In the genomic region with DNA sequence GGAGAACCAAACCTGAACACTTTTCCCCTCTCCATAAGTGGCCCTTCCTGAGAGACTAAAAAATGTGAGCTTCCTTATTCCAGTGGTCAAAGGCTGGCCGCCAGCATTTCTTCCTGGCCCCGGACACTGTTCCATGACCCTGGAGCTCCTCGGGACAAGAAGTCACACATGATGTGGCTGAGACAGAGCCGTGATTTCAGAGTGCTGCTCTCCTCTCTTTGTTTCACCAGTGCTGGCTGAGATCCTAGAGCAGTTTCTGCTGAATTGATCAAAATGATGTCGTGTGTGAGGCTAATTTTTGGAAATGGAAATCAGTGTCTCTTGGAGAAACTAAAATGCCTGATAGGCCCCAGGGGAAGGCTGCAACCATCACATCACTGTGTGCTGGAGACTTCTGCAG, we compare ENCODE assay signal across 19 cellular contexts.
DNase-seq lines count a peak whose midpoint lies in the region; ATAC-seq, FAIRE-seq and TF ChIP-seq lines count a peak whose summit lies in the region.
"Had no signal": no experiment of that assay in that cellular context is flagged by ENCODE, and none has a peak within 500 bp of the region (broad histone marks: within the 10 kb centered on the region; RNA-seq: fewer than 3 reads in every experiment).

No MANE protein-coding gene starts in this region.

- H3K27me3 ChIP-seq in psoas muscle (ENCODE audit: insufficient read depth in 3 of 3, low read length in 2 of 3) = peaks cover 0 to 8% (median 0%) of the 10 kb centered on the region in 3 donors

- DNase-seq in GM03348 (ENCODE audit: low spot score) (peak; percentile 19), left lobe of liver (ENCODE audit: low spot score) (no peak), psoas muscle (peak; percentile 41 to 77), COLO829 (ENCODE audit: low spot score) (no peak), GM12892 (ENCODE audit: insufficient read length) (no peak), NCI-H2171 treated with DMSO at 0.1 percent for 48 hours (lab: John Stamatoyannopoulos, UW) (no peak)
- DNase-seq: activated CD4-positive, alpha-beta T cell treated with anti-CD3 and anti-CD28 coated beads for 48 hours; glutamatergic neuron; H9; immature natural killer cell; MM.1S; NCI-H1694 treated with DMSO at 0.1 percent for 48 hours; retina; RPMI8226 had no signal

- no peaks in the 10 kb centered on the region for H3K36me3 ChIP-seq in psoas muscle (ENCODE audit: insufficient read depth in 1 of 2, low read depth in 1 of 2)

- H3K4me1 ChIP-seq in psoas muscle = no peaks in the 10 kb centered on the region

- no peak overlapping the region for H3K27ac ChIP-seq in psoas muscle
- H3K27ac ChIP-seq: coronary artery had no signal

- H3K9me3 Mint-ChIP-seq in brain = peaks cover 0 to 3% (median 0%) of the 10 kb centered on the region in 5 experiments
- H3K9me3 Mint-ChIP-seq: H9, IgD-negative memory B cell had no signal

- H3K4me1 Mint-ChIP-seq in brain = peaks cover 58% of the 10 kb centered on the region
- H3K4me1 Mint-ChIP-seq: IgD-negative memory B cell had no signal

- intact Hi-C loops in psoas muscle (cut with DNase I) = no loop called here

- H3K4me3 ChIP-seq in psoas muscle = no peak overlapping the region
- H3K4me3 ChIP-seq: coronary artery had no signal

- H3K4me3 Mint-ChIP-seq in brain = no peak overlapping the region
- H3K4me3 Mint-ChIP-seq: H9; IgD-negative memory B cell; immature natural killer cell; natural killer cell treated with Interleukin-12 subunit alpha and Interleukin-12 subunit beta and Interleukin-15 and Interleukin-18, amount 100 ng/mL, for 72 hours had no signal

- ATAC-seq in left lobe of liver (peak; percentile 31), psoas muscle (peak in 1 of 4 donors; percentile 50), esophagus mucosa (no peak)
- ATAC-seq: natural killer cell treated with Interleukin-12 subunit alpha and Interleukin-12 subunit beta and Interleukin-15 and Interleukin-18, amount 100 ng/mL, for 72 hours had no signal

- no peaks in the 10 kb centered on the region for H3K9me3 ChIP-seq in psoas muscle

- H3K27me3 Mint-ChIP-seq in brain = no peaks in the 10 kb centered on the region

- WGBS in psoas muscle, 3 donors = 21 to 31% (median 22%) methylated on average over 5 of the region's 5 CpGs

- no peak for TF ChIP-seq CTCF in brain (conservative IDR thresholded peaks at IDR 0.05)
- no peak for TF ChIP-seq CTCF in psoas muscle (IDR thresholded peaks at IDR 0.05)

- peak overlapping the region; percentile 20 to 97 (median 76) for H3K27ac Mint-ChIP-seq in brain
- H3K27ac Mint-ChIP-seq: H9, IgD-negative memory B cell, immature natural killer cell had no signal

- no peak for TF ChIP-seq POLR2A in GM12892 (IDR thresholded peaks at IDR 0.05; ENCODE audit: low read depth, low read length)

- FAIRE-seq in GM12892 (lab: Jason Lieb, UNC) = no peak

- H3K36me3 Mint-ChIP-seq in brain = no peaks in the 10 kb centered on the region
- H3K36me3 Mint-ChIP-seq: immature natural killer cell; natural killer cell treated with Interleukin-12 subunit alpha and Interleukin-12 subunit beta and Interleukin-15 and Interleukin-18, amount 100 ng/mL, for 72 hours had no signal

Comparison
In these comparisons a context has a peak if more than half of its experiments do, and no peak if none do; other contexts are left out.
1. DNase-seq: peak in GM03348 (single experiment) and psoas muscle (2 of 2); none in left lobe of liver (single experiment), COLO829 (single experiment), GM12892 (single experiment) and NCI-H2171 treated with DMSO at 0.1 percent for 48 hours (single experiment).